In the genomic region with DNA sequence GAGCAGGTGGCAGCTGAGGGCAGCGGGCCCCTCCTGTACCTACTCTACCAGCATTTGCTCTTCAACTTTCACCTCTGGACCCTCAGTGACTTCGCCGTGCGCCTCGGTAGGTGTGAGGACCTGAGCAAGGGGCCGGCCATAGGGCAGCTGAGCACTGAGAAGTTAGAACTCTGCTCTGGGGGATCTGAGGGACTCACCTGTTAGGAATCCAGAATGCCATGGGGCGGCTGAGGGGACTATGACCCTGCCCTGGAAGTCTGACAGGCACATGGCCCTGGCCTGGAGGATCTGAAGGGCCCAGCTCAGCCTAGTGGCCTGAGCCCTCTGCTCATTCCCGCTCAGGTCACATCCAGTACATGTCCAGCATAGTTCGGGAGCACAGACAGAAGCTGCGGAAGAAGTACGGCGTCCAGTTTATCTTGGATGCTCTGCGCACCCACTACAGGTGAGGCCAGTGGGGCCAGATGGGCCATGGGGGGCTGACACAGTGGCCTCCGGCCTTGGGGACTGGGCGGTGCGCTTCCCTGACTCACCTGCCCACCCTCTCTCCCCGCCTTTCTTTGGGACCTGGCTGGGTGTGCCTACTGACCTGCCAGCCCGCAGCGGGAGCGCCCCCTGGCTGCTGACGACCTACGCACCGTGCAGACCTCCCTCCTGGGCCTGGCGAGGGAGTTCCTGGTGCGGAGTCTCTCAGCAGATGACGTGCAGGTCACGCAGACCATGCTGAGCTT, we compare ENCODE assay signal across 1 cellular context.
A peak's percentile ranks its signal among the peaks of the same experiment; 100 is the strongest.
TF ChIP-seq lines count a peak whose summit lies in the region.

No MANE protein-coding gene starts in this region.

TF ChIP-seq in HepG2, 621 proteins besides CTCF, POLR2A, EP300 and RAD21 (continued from another document and continues in another):
- TF ChIP-seq, protein P1, sequence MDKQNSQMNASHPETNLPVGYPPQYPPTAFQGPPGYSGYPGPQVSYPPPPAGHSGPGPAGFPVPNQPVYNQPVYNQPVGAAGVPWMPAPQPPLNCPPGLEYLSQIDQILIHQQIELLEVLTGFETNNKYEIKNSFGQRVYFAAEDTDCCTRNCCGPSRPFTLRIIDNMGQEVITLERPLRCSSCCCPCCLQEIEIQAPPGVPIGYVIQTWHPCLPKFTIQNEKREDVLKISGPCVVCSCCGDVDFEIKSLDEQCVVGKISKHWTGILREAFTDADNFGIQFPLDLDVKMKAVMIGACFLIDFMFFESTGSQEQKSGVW (CRISPR knock-in tag; IDR thresholded peaks at IDR 0.05; ENCODE audit: borderline replicate concordance): no peak
- TF ChIP-seq BRCA1 (CRISPR knock-in tag; IDR thresholded peaks at IDR 0.05): 0 out of 2 replicates have a peak, but pooled peaks have one; percentile 34
- 0 out of 2 replicates have a peak, but pooled peaks have one; percentile 33 for TF ChIP-seq MIER2 (CRISPR knock-in tag; IDR thresholded peaks at IDR 0.05)
- no peak for TF ChIP-seq SYNCRIP (IDR thresholded peaks at IDR 0.05; ENCODE audit: insufficient read depth, low read depth, low read length)
- peak; percentile 66; the same call in 1 of the 2 replicates for TF ChIP-seq SMC3 (IDR thresholded peaks at IDR 0.05; ENCODE audit: low read length)
- TF ChIP-seq ZBTB7B (CRISPR knock-in tag; IDR thresholded peaks at IDR 0.05): 0 out of 2 replicates have a peak, but pooled peaks have one; percentile 37
- no peak for TF ChIP-seq MEIS1 (CRISPR knock-in tag; IDR thresholded peaks at IDR 0.05; ENCODE audit: borderline replicate concordance)
- TF ChIP-seq SCMH1 (CRISPR knock-in tag; IDR thresholded peaks at IDR 0.05; ENCODE audit: borderline replicate concordance): no peak
- TF ChIP-seq IKZF5 (CRISPR knock-in tag; IDR thresholded peaks at IDR 0.05): 0 out of 2 replicates have a peak, but pooled peaks have one; percentile 42
- TF ChIP-seq THRA (CRISPR knock-in tag; IDR thresholded peaks at IDR 0.05; ENCODE audit: borderline replicate concordance): peak; percentile 47; the same call in 1 of the 2 replicates
- TF ChIP-seq, protein P2, sequence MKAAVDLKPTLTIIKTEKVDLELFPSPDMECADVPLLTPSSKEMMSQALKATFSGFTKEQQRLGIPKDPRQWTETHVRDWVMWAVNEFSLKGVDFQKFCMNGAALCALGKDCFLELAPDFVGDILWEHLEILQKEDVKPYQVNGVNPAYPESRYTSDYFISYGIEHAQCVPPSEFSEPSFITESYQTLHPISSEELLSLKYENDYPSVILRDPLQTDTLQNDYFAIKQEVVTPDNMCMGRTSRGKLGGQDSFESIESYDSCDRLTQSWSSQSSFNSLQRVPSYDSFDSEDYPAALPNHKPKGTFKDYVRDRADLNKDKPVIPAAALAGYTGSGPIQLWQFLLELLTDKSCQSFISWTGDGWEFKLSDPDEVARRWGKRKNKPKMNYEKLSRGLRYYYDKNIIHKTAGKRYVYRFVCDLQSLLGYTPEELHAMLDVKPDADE (CRISPR knock-in tag; IDR thresholded peaks at IDR 0.05): no peak
- TF ChIP-seq, protein P3, sequence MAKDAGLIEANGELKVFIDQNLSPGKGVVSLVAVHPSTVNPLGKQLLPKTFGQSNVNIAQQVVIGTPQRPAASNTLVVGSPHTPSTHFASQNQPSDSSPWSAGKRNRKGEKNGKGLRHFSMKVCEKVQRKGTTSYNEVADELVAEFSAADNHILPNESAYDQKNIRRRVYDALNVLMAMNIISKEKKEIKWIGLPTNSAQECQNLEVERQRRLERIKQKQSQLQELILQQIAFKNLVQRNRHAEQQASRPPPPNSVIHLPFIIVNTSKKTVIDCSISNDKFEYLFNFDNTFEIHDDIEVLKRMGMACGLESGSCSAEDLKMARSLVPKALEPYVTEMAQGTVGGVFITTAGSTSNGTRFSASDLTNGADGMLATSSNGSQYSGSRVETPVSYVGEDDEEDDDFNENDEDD (CRISPR knock-in tag; IDR thresholded peaks at IDR 0.05; ENCODE audit: borderline replicate concordance): no peak
- TF ChIP-seq TEAD3 (CRISPR knock-in tag; optimal IDR thresholded peaks at IDR 0.05; ENCODE audit: borderline replicate concordance): peak; percentile 81
- no peak for TF ChIP-seq ZNF335 (CRISPR knock-in tag; IDR thresholded peaks at IDR 0.05)
- TF ChIP-seq SOX6 (IDR thresholded peaks at IDR 0.05): no peak
- peak; percentile 39; the same call in 1 of the 2 replicates for TF ChIP-seq SOX6 (CRISPR knock-in tag; IDR thresholded peaks at IDR 0.05)
- TF ChIP-seq ISX (CRISPR knock-in tag; conservative IDR thresholded peaks at IDR 0.05): no peak
- TF ChIP-seq ZNF350 (CRISPR knock-in tag; IDR thresholded peaks at IDR 0.05; ENCODE audit: borderline replicate concordance, low read depth): peak; percentile 56
- no peak for TF ChIP-seq TARDBP (CRISPR knock-in tag; IDR thresholded peaks at IDR 0.05)
- TF ChIP-seq, protein P4, sequence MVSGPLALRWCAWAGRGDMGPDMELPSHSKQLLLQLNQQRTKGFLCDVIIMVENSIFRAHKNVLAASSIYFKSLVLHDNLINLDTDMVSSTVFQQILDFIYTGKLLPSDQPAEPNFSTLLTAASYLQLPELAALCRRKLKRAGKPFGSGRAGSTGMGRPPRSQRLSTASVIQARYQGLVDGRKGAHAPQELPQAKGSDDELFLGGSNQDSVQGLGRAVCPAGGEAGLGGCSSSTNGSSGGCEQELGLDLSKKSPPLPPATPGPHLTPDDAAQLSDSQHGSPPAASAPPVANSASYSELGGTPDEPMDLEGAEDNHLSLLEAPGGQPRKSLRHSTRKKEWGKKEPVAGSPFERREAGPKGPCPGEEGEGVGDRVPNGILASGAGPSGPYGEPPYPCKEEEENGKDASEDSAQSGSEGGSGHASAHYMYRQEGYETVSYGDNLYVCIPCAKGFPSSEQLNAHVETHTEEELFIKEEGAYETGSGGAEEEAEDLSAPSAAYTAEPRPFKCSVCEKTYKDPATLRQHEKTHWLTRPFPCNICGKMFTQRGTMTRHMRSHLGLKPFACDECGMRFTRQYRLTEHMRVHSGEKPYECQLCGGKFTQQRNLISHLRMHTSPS (CRISPR knock-in tag; IDR thresholded peaks at IDR 0.05; ENCODE audit: low read depth): 0 out of 2 replicates have a peak, but pooled peaks have one; percentile 46
- TF ChIP-seq ZNF446 (CRISPR knock-in tag; IDR thresholded peaks at IDR 0.05): no peak
- peak; percentile 44; the same call in 1 of the 2 replicates for TF ChIP-seq HDAC2 (CRISPR knock-in tag; IDR thresholded peaks at IDR 0.05)
- no peak for TF ChIP-seq TAF15 (IDR thresholded peaks at IDR 0.05; ENCODE audit: low read depth, low read length, poor library complexity, severe bottlenecking)
- TF ChIP-seq, protein P5, sequence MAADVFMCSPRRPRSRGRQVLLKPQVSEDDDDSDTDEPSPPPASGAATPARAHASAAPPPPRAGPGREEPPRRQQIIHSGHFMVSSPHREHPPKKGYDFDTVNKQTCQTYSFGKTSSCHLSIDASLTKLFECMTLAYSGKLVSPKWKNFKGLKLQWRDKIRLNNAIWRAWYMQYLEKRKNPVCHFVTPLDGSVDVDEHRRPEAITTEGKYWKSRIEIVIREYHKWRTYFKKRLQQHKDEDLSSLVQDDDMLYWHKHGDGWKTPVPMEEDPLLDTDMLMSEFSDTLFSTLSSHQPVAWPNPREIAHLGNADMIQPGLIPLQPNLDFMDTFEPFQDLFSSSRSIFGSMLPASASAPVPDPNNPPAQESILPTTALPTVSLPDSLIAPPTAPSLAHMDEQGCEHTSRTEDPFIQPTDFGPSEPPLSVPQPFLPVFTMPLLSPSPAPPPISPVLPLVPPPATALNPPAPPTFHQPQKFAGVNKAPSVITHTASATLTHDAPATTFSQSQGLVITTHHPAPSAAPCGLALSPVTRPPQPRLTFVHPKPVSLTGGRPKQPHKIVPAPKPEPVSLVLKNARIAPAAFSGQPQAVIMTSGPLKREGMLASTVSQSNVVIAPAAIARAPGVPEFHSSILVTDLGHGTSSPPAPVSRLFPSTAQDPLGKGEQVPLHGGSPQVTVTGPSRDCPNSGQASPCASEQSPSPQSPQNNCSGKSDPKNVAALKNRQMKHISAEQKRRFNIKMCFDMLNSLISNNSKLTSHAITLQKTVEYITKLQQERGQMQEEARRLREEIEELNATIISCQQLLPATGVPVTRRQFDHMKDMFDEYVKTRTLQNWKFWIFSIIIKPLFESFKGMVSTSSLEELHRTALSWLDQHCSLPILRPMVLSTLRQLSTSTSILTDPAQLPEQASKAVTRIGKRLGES (CRISPR knock-in tag; IDR thresholded peaks at IDR 0.05; ENCODE audit: borderline replicate concordance): no peak
- no peak for TF ChIP-seq ZNF180 (CRISPR knock-in tag; IDR thresholded peaks at IDR 0.05; ENCODE audit: borderline replicate concordance, low read depth)
- no peak for TF ChIP-seq TAF1 (CRISPR knock-in tag; IDR thresholded peaks at IDR 0.05)
- no peak for TF ChIP-seq PHF20 (CRISPR knock-in tag; IDR thresholded peaks at IDR 0.05)
- TF ChIP-seq, protein P6, sequence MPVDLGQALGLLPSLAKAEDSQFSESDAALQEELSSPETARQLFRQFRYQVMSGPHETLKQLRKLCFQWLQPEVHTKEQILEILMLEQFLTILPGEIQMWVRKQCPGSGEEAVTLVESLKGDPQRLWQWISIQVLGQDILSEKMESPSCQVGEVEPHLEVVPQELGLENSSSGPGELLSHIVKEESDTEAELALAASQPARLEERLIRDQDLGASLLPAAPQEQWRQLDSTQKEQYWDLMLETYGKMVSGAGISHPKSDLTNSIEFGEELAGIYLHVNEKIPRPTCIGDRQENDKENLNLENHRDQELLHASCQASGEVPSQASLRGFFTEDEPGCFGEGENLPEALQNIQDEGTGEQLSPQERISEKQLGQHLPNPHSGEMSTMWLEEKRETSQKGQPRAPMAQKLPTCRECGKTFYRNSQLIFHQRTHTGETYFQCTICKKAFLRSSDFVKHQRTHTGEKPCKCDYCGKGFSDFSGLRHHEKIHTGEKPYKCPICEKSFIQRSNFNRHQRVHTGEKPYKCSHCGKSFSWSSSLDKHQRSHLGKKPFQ (CRISPR knock-in tag; IDR thresholded peaks at IDR 0.05; ENCODE audit: insufficient replicate concordance): no peak
- TF ChIP-seq KDM5B (CRISPR knock-in tag; IDR thresholded peaks at IDR 0.05; ENCODE audit: borderline replicate concordance): peak; percentile 56; the same call in 1 of the 2 replicates
- no peak for TF ChIP-seq IKZF4 (CRISPR knock-in tag; IDR thresholded peaks at IDR 0.05; ENCODE audit: borderline replicate concordance, low read depth, not compliant biosample characterization)
- TF ChIP-seq BATF2 (CRISPR knock-in tag; IDR thresholded peaks at IDR 0.05): no peak
- TF ChIP-seq ZNF543 (CRISPR knock-in tag; IDR thresholded peaks at IDR 0.05): no peak
- TF ChIP-seq ZNF253 (CRISPR knock-in tag; IDR thresholded peaks at IDR 0.05; ENCODE audit: borderline replicate concordance): no peak
- peak; percentile 50; the same call in 1 of the 2 replicates for TF ChIP-seq ARNT2 (CRISPR knock-in tag; IDR thresholded peaks at IDR 0.05; ENCODE audit: low read depth)
- no peak for TF ChIP-seq ATRX (CRISPR knock-in tag; IDR thresholded peaks at IDR 0.05; ENCODE audit: borderline replicate concordance)
- TF ChIP-seq DNMT1 (CRISPR knock-in tag; IDR thresholded peaks at IDR 0.05): 0 out of 2 replicates have a peak, but pooled peaks have one; percentile 26
- TF ChIP-seq, protein P7, sequence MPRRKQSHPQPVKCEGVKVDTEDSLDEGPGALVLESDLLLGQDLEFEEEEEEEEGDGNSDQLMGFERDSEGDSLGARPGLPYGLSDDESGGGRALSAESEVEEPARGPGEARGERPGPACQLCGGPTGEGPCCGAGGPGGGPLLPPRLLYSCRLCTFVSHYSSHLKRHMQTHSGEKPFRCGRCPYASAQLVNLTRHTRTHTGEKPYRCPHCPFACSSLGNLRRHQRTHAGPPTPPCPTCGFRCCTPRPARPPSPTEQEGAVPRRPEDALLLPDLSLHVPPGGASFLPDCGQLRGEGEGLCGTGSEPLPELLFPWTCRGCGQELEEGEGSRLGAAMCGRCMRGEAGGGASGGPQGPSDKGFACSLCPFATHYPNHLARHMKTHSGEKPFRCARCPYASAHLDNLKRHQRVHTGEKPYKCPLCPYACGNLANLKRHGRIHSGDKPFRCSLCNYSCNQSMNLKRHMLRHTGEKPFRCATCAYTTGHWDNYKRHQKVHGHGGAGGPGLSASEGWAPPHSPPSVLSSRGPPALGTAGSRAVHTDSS (CRISPR knock-in tag; conservative IDR thresholded peaks at IDR 0.05): no peak
- TF ChIP-seq MXD4 (CRISPR knock-in tag; IDR thresholded peaks at IDR 0.05): no peak
